In the genomic region with DNA sequence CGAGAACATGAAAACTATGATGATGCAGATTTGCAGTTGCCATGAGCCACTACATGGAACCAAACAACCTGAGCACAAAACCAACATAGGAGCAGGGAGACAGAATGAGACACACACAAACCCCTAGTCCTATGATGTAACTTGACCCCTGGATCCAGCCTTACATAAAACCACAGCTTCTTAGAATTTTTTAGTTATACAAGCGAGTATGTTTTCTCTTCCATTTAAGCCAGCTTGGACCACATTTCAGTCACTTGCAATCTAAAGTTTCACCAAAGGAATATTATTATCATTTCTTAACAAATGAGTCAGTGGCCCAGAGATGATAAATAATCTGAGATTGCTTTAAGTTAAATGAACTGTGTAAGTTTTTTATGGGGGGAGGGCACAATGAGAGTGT, we compare ENCODE assay signal across 27 cellular contexts. TPM values are rescaled to one million over a fixed set of nuclear protein-coding genes. Genes with fewer than 3 reads are reported as not detected.
A peak's percentile ranks its signal among the peaks of the same experiment; 100 is the strongest.
DNase-seq lines count a peak whose midpoint lies in the region; ATAC-seq, FAIRE-seq and TF ChIP-seq lines count a peak whose summit lies in the region.
"Had no signal": no experiment of that assay in that cellular context is flagged by ENCODE, and none has a peak within 500 bp of the region (broad histone marks: within the 10 kb centered on the region; RNA-seq: fewer than 3 reads in every experiment).

No MANE protein-coding gene starts in this region.

- no peak for TF ChIP-seq POLR2A in breast epithelium (IDR thresholded peaks at IDR 0.05)

- H3K27ac ChIP-seq in PC-3 (ENCODE audit: low read length) (no peak overlapping the region), breast epithelium (no peak overlapping the region)
- H3K27ac ChIP-seq: esophagus muscularis mucosa, HL-60, left lung, ovary had no signal

- 0 out of 2 replicates have a peak, but pooled peaks cover 2% of the 10 kb centered on the region for H3K9me2 ChIP-seq in PC-3 (replicated peaks; ENCODE audit: low read length)

- no peak overlapping the region for H3K9ac ChIP-seq in PC-3 (ENCODE audit: low read length)

- DNase-seq in Daoy (ENCODE audit: low read depth), result peak; percentile 44
- peak; percentile 4 for DNase-seq in PC-3
- DNase-seq in fibroblast of gingiva (ENCODE audit: low read depth), result peak; percentile 11
- peak; percentile 20 for DNase-seq in renal cortical epithelial cell (ENCODE audit: low read depth)
- DNase-seq in BE2C, result no peak
- no peak for DNase-seq in breast epithelium (ENCODE audit: low spot score in 2 of 2)
- DNase-seq in GM19239 (ENCODE audit: insufficient read length, low spot score), result no peak
- DNase-seq: activated CD4-positive, alpha-beta T cell treated with anti-CD3 and anti-CD28 coated beads for 1 hour; activated naive CD4-positive, alpha-beta T cell treated with Interleukin-2 at 50 U/mL for 16 hours; activated T-cell treated with anti-CD3 and anti-CD28 coated beads, Interleukin-2, amount 50 U/mL, for 24 hours; amygdala; CD4-positive, alpha-beta T cell; effector memory CD8-positive, alpha-beta T cell; GF-D8; left lung; naive thymus-derived CD8-positive, alpha-beta T cell; NCI-H1417 treated with DMSO at 0.1 percent for 48 hours; NCI-H2107; NCI-H510A; ovary; right cardiac atrium; stimulated activated naive CD8-positive, alpha-beta T cell treated with anti-CD3 and anti-CD28 coated beads, Interleukin-15, amount 100 ng/mL, for 72 hours had no signal

- no peak overlapping the region for H2AFZ ChIP-seq in PC-3 (ENCODE audit: low read length)

- H3K4me1 ChIP-seq in PC-3 (ENCODE audit: insufficient read depth, low read length), result peaks cover 22% of the 10 kb centered on the region
- no peaks in the 10 kb centered on the region for H3K4me1 ChIP-seq in BE2C
- no peaks in the 10 kb centered on the region for H3K4me1 ChIP-seq in breast epithelium
- H3K4me1 ChIP-seq: esophagus muscularis mucosa, left lung had no signal

- no peak overlapping the region for H3K4me2 ChIP-seq in PC-3 (ENCODE audit: low read length)

- H3K36me3 ChIP-seq in PC-3 (ENCODE audit: low read depth, low read length) (no peaks in the 10 kb centered on the region), BE2C (no peaks in the 10 kb centered on the region), breast epithelium (no peaks in the 10 kb centered on the region)
- H3K36me3 ChIP-seq: esophagus muscularis mucosa, left lung, ovary had no signal

- CTCF ChIA-PET in PC-3 (lab: Charles Lee), result no interaction called here

- no peak for ATAC-seq in PC-3
- no peak for ATAC-seq in GM18519 (IDR thresholded peaks at IDR 0.05; ENCODE audit: low FRiP score, unreplicated experiment)
- ATAC-seq: effector memory CD8-positive, alpha-beta T cell; left lung; naive thymus-derived CD8-positive, alpha-beta T cell; Panc1; right cardiac atrium; stimulated activated naive CD8-positive, alpha-beta T cell treated with anti-CD3 and anti-CD28 coated beads, Interleukin-15, amount 100 ng/mL, for 72 hours had no signal

- no peaks in the 10 kb centered on the region for H3F3A ChIP-seq in PC-3 (ENCODE audit: low read length, unreplicated experiment)

- intact Hi-C loops in PC-3 (cut with micrococcal nuclease), result loop anchor here (10.0 kb wide), 2 partner anchors 112 to 418 kb away; no protein-coding TSS in a partner anchor
- intact Hi-C loops in breast epithelium (cut with DNase I; ENCODE audit: low total_unique reads), result no loop called here

- POLR2A ChIA-PET in PC-3 (lab: Charles Lee; ENCODE audit: unreplicated experiment), result no interaction called here

- no peak for FAIRE-seq in GM19239 (lab: Jason Lieb, UNC)
- FAIRE-seq: H1 had no signal

- H3K27me3 ChIP-seq in PC-3 (ENCODE audit: low read length) (no peaks in the 10 kb centered on the region), BE2C (peaks cover 5% of the 10 kb centered on the region), breast epithelium (peaks cover 0 to 1% of the 10 kb centered on the region in 2 donors)
- H3K27me3 ChIP-seq: ovary had no signal

- TF ChIP-seq CTCF in PC-3 (conservative IDR thresholded peaks at IDR 0.05; ENCODE audit: low read depth, low read length) (no peak), BE2C (IDR thresholded peaks at IDR 0.05; ENCODE audit: low read depth, low read length) (no peak), breast epithelium (IDR thresholded peaks at IDR 0.05) (no peak)

- no peaks in the 10 kb centered on the region for H3K79me2 ChIP-seq in PC-3 (ENCODE audit: low read length)

- no peaks in the 10 kb centered on the region for H3K9me3 ChIP-seq in PC-3 (ENCODE audit: low read length)
- no peaks in the 10 kb centered on the region for H3K9me3 ChIP-seq in BE2C
- H3K9me3 ChIP-seq in breast epithelium, result no peaks in the 10 kb centered on the region
- H3K9me3 ChIP-seq: esophagus muscularis mucosa, left lung, ovary had no signal

- H4K20me1 ChIP-seq in PC-3 (ENCODE audit: low read length), result no peaks in the 10 kb centered on the region

- H3K4me3 ChIP-seq in PC-3 (ENCODE audit: low read length), result no peak overlapping the region
- H3K4me3 ChIP-seq in BE2C (ENCODE audit: low read depth, low read length), result no peak overlapping the region
- H3K4me3 ChIP-seq in breast epithelium, result no peak overlapping the region
- H3K4me3 ChIP-seq: esophagus muscularis mucosa, left lung, ovary had no signal

- no TSS peak for BruUV-seq in PC-3 (replicated peaks; lab: Mats Ljungman, UMichigan)

RNA-seq across cellular contexts. Expression of a gene that starts 6.8 kb away (rescaled TPM):
- total RNA-seq in Daoy (2014; rRNA removed; shearing (Covaris generic)), result 43.5 and 61.0 TPM in 2 replicates
- total RNA-seq in PC-3 (2014; rRNA removed), result 8.2 and 9.8 TPM in 2 replicates
- 36.8 and 224 TPM in 2 replicates for total RNA-seq in renal cortical epithelial cell
- 4.1 TPM for polyA plus RNA-seq in BE2C (2012; ENCODE audit: insufficient read depth, insufficient read length, low read depth)
- 10 to 100 TPM; 14.5 to 52.0 (median 24.3) TPM for total RNA-seq in breast epithelium
- total RNA-seq: CD4-positive, alpha-beta T cell; naive thymus-derived CD8-positive, alpha-beta T cell had no signal
- polyA plus RNA-seq: naive thymus-derived CD8-positive, alpha-beta T cell had no signal

Comparison
In these comparisons a context has a peak if more than half of its experiments do, and no peak if none do; other contexts are left out.
1. DNase-seq: peak in Daoy (single experiment), PC-3 (single experiment), fibroblast of gingiva (single experiment) and renal cortical epithelial cell (single experiment); none in BE2C (single experiment), breast epithelium (0 of 2) and GM19239 (single experiment).